ENCODE assay signal across 18 cellular contexts in genomic region chr7:91352091-91352490, GRCh38.
"Had no signal": no experiment of that assay in that cellular context is flagged by ENCODE, and none has a peak within 500 bp of the region (broad histone marks: within the 10 kb centered on the region; RNA-seq: fewer than 3 reads in every experiment).

No MANE protein-coding gene starts in this region.

- H3K4me3 Mint-ChIP-seq: immature natural killer cell, memory B cell, mesothelial cell of epicardium, natural killer cell, neural crest cell, type B pancreatic cell had no signal

- H3K27ac ChIP-seq: gastrocnemius medialis, left ventricle myocardium inferior, lower lobe of right lung, ovary, suprapubic skin, thyroid gland had no signal

- DNase-seq: effector memory CD4-positive, alpha-beta T cell; gastrocnemius medialis; immature natural killer cell; left ventricle myocardium inferior; lower lobe of right lung; natural killer cell; ovary; right cardiac atrium; small intestine; stimulated activated CD4-positive, alpha-beta T cell treated with anti-CD3 and anti-CD28 coated beads, Interleukin-2, amount 100 ng/mL, for 48 hours; stimulated activated naive CD4-positive, alpha-beta T cell treated with Interleukin-2 at 50 U/mL for 16 hours; thyroid gland had no signal

- H3K9me3 ChIP-seq: gastrocnemius medialis, left ventricle myocardium inferior, lower lobe of right lung, ovary, suprapubic skin, thyroid gland had no signal

- H3K4me1 Mint-ChIP-seq: immature natural killer cell, natural killer cell had no signal

- H3K9me3 Mint-ChIP-seq: memory B cell, mesothelial cell of epicardium, natural killer cell, neural crest cell, type B pancreatic cell had no signal

- H3K27me3 ChIP-seq: gastrocnemius medialis, ovary, suprapubic skin, thyroid gland had no signal

- ATAC-seq: gastrocnemius medialis, lower lobe of right lung, natural killer cell, right cardiac atrium had no signal

- H3K27ac Mint-ChIP-seq: immature natural killer cell, memory B cell, mesothelial cell of epicardium, natural killer cell, type B pancreatic cell had no signal

- H3K4me3 ChIP-seq: gastrocnemius medialis, left ventricle myocardium inferior, lower lobe of right lung, ovary, suprapubic skin, thyroid gland had no signal

- H3K36me3 Mint-ChIP-seq: mesothelial cell of epicardium, natural killer cell, type B pancreatic cell had no signal

- H3K36me3 ChIP-seq: gastrocnemius medialis, left ventricle myocardium inferior, lower lobe of right lung, ovary, suprapubic skin, thyroid gland had no signal

- FAIRE-seq: keratinocyte had no signal
